In genomic region chr2:151409601-151410484, GRCh38 we compare ENCODE assay signal across 8 cellular contexts. TPM values are rescaled to one million over a fixed set of nuclear protein-coding genes. Genes with fewer than 3 reads are reported as not detected.
DNase-seq lines count a peak whose midpoint lies in the region; TF ChIP-seq lines count a peak whose summit lies in the region.

Gene RIF1 (plus strand): TSS chr2:151409902. CDS start chr2:151410424, 522 bp downstream.

- H3K4me1 Mint-ChIP-seq in activated naive CD4-positive, alpha-beta T cell treated with anti-CD3 and anti-CD28 coated beads, Interleukin-2, amount 10 ng/mL, durations not matched to agents 7 days and 5 days: peaks cover 32% of the 10 kb centered on the region

- H3K4me3 Mint-ChIP-seq in activated naive CD4-positive, alpha-beta T cell treated with anti-CD3 and anti-CD28 coated beads, Interleukin-2, amount 10 ng/mL, durations not matched to agents 7 days and 5 days: peak within 1 kb of the TSS; percentile 92

- no peaks in the 10 kb centered on the region for H3K9me3 ChIP-seq in SK-N-MC (ENCODE audit: low read depth, low read length)

- DNase-seq in HFF-Myc (ENCODE audit: extremely low read depth, low read depth): peak; percentile 79
- peak; percentile 82 for DNase-seq in MV-4-11 (lab: John Stamatoyannopoulos, UW)
- peak; percentile 59 for DNase-seq in SK-N-MC (ENCODE audit: low read depth, low spot score)
- peak; percentile 82 for DNase-seq in activated naive CD4-positive, alpha-beta T cell treated with anti-CD3 and anti-CD28 coated beads, Interleukin-2, amount 10 ng/mL, durations not matched to agents 7 days and 5 days
- peak; percentile 83 for DNase-seq in globus pallidus (ENCODE audit: low spot score)
- DNase-seq in occipital lobe (lab: John Stamatoyannopoulos, UW): peak; percentile 82

- H3K27ac ChIP-seq in SK-N-MC (peak within 1 kb of the TSS; percentile 90), temporal lobe (ENCODE audit: low read depth, low read length) (peak within 1 kb of the TSS; percentile 66)

- H3K36me3 Mint-ChIP-seq in activated naive CD4-positive, alpha-beta T cell treated with anti-CD3 and anti-CD28 coated beads, Interleukin-2, amount 10 ng/mL, durations not matched to agents 7 days and 5 days: peaks cover 24% of the 10 kb centered on the region

- H3K9ac ChIP-seq in SK-N-MC (ENCODE audit: insufficient read length): peak within 1 kb of the TSS; percentile 96

- peak within 1 kb of the TSS; percentile 73 for H3K4me3 ChIP-seq in GM08714 (ENCODE audit: low read length)
- peak within 1 kb of the TSS; percentile 96 for H3K4me3 ChIP-seq in HFF-Myc (replicated peaks; ENCODE audit: low read depth, low read length)
- peak within 1 kb of the TSS; percentile 94 for H3K4me3 ChIP-seq in SK-N-MC

- TF ChIP-seq CTCF in HFF-Myc (IDR thresholded peaks at IDR 0.05; ENCODE audit: low read depth, low read length, missing control alignments): peak; percentile 63

- peaks cover 40% of the 10 kb centered on the region for H3K36me3 ChIP-seq in SK-N-MC (ENCODE audit: insufficient read depth, low read length)

- CTCF ChIA-PET in activated naive CD4-positive, alpha-beta T cell treated with anti-CD3 and anti-CD28 coated beads, Interleukin-2, amount 10 ng/mL, durations not matched to agents 7 days and 5 days (lab: Charles Lee): interaction anchor here (1.0 to 1.4 kb wide), 2 partner anchors 13 to 121 kb away, joined by 3 to 7 read pairs; partner anchors contain the start of gene NMI

- H3K27me3 Mint-ChIP-seq in activated naive CD4-positive, alpha-beta T cell treated with anti-CD3 and anti-CD28 coated beads, Interleukin-2, amount 10 ng/mL, durations not matched to agents 7 days and 5 days: peaks cover 9% of the 10 kb centered on the region

- peaks cover 3% of the 10 kb centered on the region for H3K9me3 Mint-ChIP-seq in activated naive CD4-positive, alpha-beta T cell treated with anti-CD3 and anti-CD28 coated beads, Interleukin-2, amount 10 ng/mL, durations not matched to agents 7 days and 5 days

- H3K27ac Mint-ChIP-seq in activated naive CD4-positive, alpha-beta T cell treated with anti-CD3 and anti-CD28 coated beads, Interleukin-2, amount 10 ng/mL, durations not matched to agents 7 days and 5 days: peak within 1 kb of the TSS; percentile 87

RNA-seq across cellular contexts. Expression of gene RIF1, which starts in this region (rescaled TPM):
- 115 TPM for total RNA-seq in occipital lobe
- 76.2 TPM for total RNA-seq in temporal lobe

Comparison
In these comparisons a context has a peak if more than half of its experiments do, and no peak if none do; other contexts are left out.
1. Peak in every context shown above with its lines: DNase-seq, H3K4me3 ChIP-seq and H3K27ac ChIP-seq.